16 cellular contexts compared by ENCODE assay signal in the genomic region with DNA sequence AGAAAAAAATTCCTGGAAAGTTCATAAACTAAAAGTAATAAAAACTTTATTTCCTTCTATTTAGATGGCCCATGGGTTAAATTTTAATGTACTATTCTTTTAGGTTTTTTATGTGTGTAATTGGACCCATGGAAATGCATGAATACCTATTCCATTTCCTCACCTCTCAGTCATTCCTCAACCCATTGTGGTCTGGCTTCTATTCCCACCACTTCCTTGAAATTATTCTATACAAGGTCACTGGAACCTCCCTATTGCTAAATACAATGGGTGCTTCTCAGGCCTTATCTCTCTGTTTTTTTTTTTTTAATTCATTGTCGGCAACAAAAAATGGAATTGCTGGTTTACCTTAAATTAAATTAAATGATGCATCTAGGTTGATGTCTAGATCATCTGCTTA.
"Had no signal": no experiment of that assay in that cellular context is flagged by ENCODE, and none has a peak within 500 bp of the region (broad histone marks: within the 10 kb centered on the region; RNA-seq: fewer than 3 reads in every experiment).

No MANE protein-coding gene starts in this region.

- H3K4me1 ChIP-seq: right atrium auricular region, tibial nerve had no signal

- H3K4me3 ChIP-seq: body of pancreas, coronary artery, hepatocyte, lung, right atrium auricular region, tibial nerve had no signal

- H3K9me3 ChIP-seq: body of pancreas, right atrium auricular region, tibial nerve had no signal

- H3K4me2 ChIP-seq: hepatocyte had no signal

- H2AFZ ChIP-seq: hepatocyte had no signal

- H3K36me3 ChIP-seq: right atrium auricular region, tibial nerve had no signal

- H3K79me2 ChIP-seq: hepatocyte had no signal

- H3K27me3 ChIP-seq: body of pancreas, hepatocyte, right atrium auricular region, tibial nerve had no signal

- H3K27ac ChIP-seq: body of pancreas, coronary artery, hepatocyte, right atrium auricular region, tibial nerve, WERI-Rb-1 had no signal

- DNase-seq: activated CD4-positive, alpha-beta T cell treated with anti-CD3 and anti-CD28 coated beads, Interleukin-2, amount 50 U/mL, for 4 hours; activated gamma-delta T cell; body of pancreas; islet precursor cell; midbrain; occipital lobe; stimulated activated CD4-positive, alpha-beta T cell treated with anti-CD3 and anti-CD28 coated beads, Interleukin-12 subunit alpha, Interleukin-12 subunit beta, amount 100 ng/mL, for 4 hours; stimulated activated CD4-positive, alpha-beta T cell treated with anti-CD3 and anti-CD28 coated beads, Interleukin-2, amount 100 ng/mL, for 24 hours; stimulated activated naive CD8-positive, alpha-beta T cell treated with anti-CD3 and anti-CD28 coated beads, Interleukin-15, Interleukin-2, amounts not matched to agents 100 U/mL and 50 U/mL, for 24 hours; T-helper 2 cell; WERI-Rb-1 had no signal
